Comparison of ENCODE assay signal across 16 cellular contexts in genomic region chr20:36352843-36353553, GRCh38. TPM values are rescaled to one million over a fixed set of nuclear protein-coding genes. Genes with fewer than 3 reads are reported as not detected.
A peak's percentile ranks its signal among the peaks of the same experiment; 100 is the strongest.
DNase-seq lines count a peak whose midpoint lies in the region; ATAC-seq and TF ChIP-seq lines count a peak whose summit lies in the region.
"Had no signal": no experiment of that assay in that cellular context is flagged by ENCODE, and none has a peak within 500 bp of the region (broad histone marks: within the 10 kb centered on the region; RNA-seq: fewer than 3 reads in every experiment).

No MANE protein-coding gene starts in this region.

- no peak overlapping the region for H3K4me3 Mint-ChIP-seq in GM23338
- no peak overlapping the region for H3K4me3 Mint-ChIP-seq in endothelial cell (ENCODE audit: unreplicated experiment)
- no peak overlapping the region for H3K4me3 Mint-ChIP-seq in neural progenitor cell
- H3K4me3 Mint-ChIP-seq: CD14-positive monocyte had no signal

- BruUV-seq in PC-3 (replicated peaks; lab: Mats Ljungman, UMichigan) (no TSS peak), OCI-LY7 (replicated peaks; lab: Mats Ljungman, UMichigan) (no TSS peak)

- no peaks in the 10 kb centered on the region for H3K27me3 ChIP-seq in GM23338 (ENCODE audit: insufficient read depth)
- H3K27me3 ChIP-seq in PC-3 (ENCODE audit: low read length): no peaks in the 10 kb centered on the region
- no peaks in the 10 kb centered on the region for H3K27me3 ChIP-seq in neural progenitor cell
- H3K27me3 ChIP-seq: Peyer's patch had no signal

- intact Hi-C loops in PC-3 (cut with micrococcal nuclease) (no loop called here), OCI-LY7 (cut with micrococcal nuclease; ENCODE audit: unreplicated experiment) (no loop called here)

- H4K20me1 ChIP-seq in GM23338 (replicated peaks; ENCODE audit: insufficient read depth) (peaks cover under 1% of the 10 kb centered on the region; the same call in 1 of the 2 replicates), PC-3 (ENCODE audit: low read length) (no peaks in the 10 kb centered on the region), neural progenitor cell (ENCODE audit: low read depth) (no peaks in the 10 kb centered on the region), OCI-LY7 (ENCODE audit: insufficient read depth, low read length) (no peaks in the 10 kb centered on the region)

- no peak overlapping the region for H3K27ac ChIP-seq in GM23338 (ENCODE audit: low read depth)
- H3K27ac ChIP-seq in PC-3 (ENCODE audit: low read length): no peak overlapping the region
- no peak overlapping the region for H3K27ac ChIP-seq in neural progenitor cell
- H3K27ac ChIP-seq in OCI-LY7 (ENCODE audit: low read depth, low read length, poor library complexity, severe bottlenecking): no peak overlapping the region
- H3K27ac ChIP-seq: HL-60, Peyer's patch had no signal

- H3K9me2 ChIP-seq in GM23338 (ENCODE audit: insufficient read depth): no peaks in the 10 kb centered on the region
- H3K9me2 ChIP-seq in PC-3 (replicated peaks; ENCODE audit: low read length): no peaks in the 10 kb centered on the region
- no peaks in the 10 kb centered on the region for H3K9me2 ChIP-seq in OCI-LY7 (ENCODE audit: insufficient read depth, low read length)

- CTCF ChIA-PET in PC-3 (lab: Charles Lee): no interaction called here
- CTCF ChIA-PET in OCI-LY7 (lab: Charles Lee; ENCODE audit: unreplicated experiment): no interaction called here

- H3K27me3 Mint-ChIP-seq in GM23338 (ENCODE audit: insufficient read depth, low read depth, poor library complexity): peaks cover 13% of the 10 kb centered on the region
- peaks cover 8% of the 10 kb centered on the region for H3K27me3 Mint-ChIP-seq in endothelial cell (ENCODE audit: unreplicated experiment)
- peaks cover 11% of the 10 kb centered on the region for H3K27me3 Mint-ChIP-seq in neural progenitor cell (ENCODE audit: insufficient read depth, low read depth)

- H3K9ac ChIP-seq in PC-3 (ENCODE audit: low read length): no peak overlapping the region
- H3K9ac ChIP-seq in neural progenitor cell: no peak overlapping the region

- ATAC-seq in GM23338: peak; percentile 59
- peak; percentile 27; the same call in 1 of the 2 replicates for ATAC-seq in PC-3

- peak overlapping the region; percentile 26; the same call in 1 of the 2 replicates for H3K27ac Mint-ChIP-seq in GM23338
- H3K27ac Mint-ChIP-seq in endothelial cell (ENCODE audit: unreplicated experiment): peak overlapping the region; percentile 59
- H3K27ac Mint-ChIP-seq in neural progenitor cell: no peak overlapping the region
- H3K27ac Mint-ChIP-seq: CD14-positive monocyte had no signal

- DNase-seq in GM23338 (ENCODE audit: low spot score): no peak
- no peak for DNase-seq in PC-3
- no peak for DNase-seq in endothelial cell (ENCODE audit: low spot score)
- DNase-seq in neural progenitor cell (ENCODE audit: low spot score): peak; percentile 24
- no peak for DNase-seq in NOMO-1 treated with dmso at 0.1 percent for 144 hours (lab: John Stamatoyannopoulos, UW; ENCODE audit: unreplicated experiment)
- no peak for DNase-seq in NCI-H2107 (lab: John Stamatoyannopoulos, UW)
- no peak for DNase-seq in activated CD4-positive, alpha-beta T cell treated with anti-CD3 and anti-CD28 coated beads, Interleukin-2, amount 50 U/mL, for 1 hour
- no peak for DNase-seq in OCI-LY7 (ENCODE audit: low spot score)
- DNase-seq: KBM-7, NCI-H1436, NCI-H2029 treated with DMSO at 0.1 percent for 48 hours, NCI-H510A treated with DMSO at 0.1 percent for 48 hours, SHP77 treated with DMSO at 0.1 percent for 48 hours had no signal

- H3K4me2 ChIP-seq in GM23338: no peak overlapping the region
- H3K4me2 ChIP-seq in PC-3 (ENCODE audit: low read length): no peak overlapping the region
- H3K4me2 ChIP-seq in neural progenitor cell: no peak overlapping the region
- no peak overlapping the region for H3K4me2 ChIP-seq in OCI-LY7 (ENCODE audit: low read length)

- TF ChIP-seq CTCF in GM23338 (conservative IDR thresholded peaks at IDR 0.05; ENCODE audit: low read depth in 2 of 2): no peak
- no peak for TF ChIP-seq CTCF in PC-3 (conservative IDR thresholded peaks at IDR 0.05; ENCODE audit: low read depth, low read length)
- no peak for TF ChIP-seq CTCF in endothelial cell (IDR thresholded peaks at IDR 0.05; ENCODE audit: unreplicated experiment)
- no peak for TF ChIP-seq CTCF in neural progenitor cell (IDR thresholded peaks at IDR 0.05)
- no peak for TF ChIP-seq CTCF in OCI-LY7 (conservative IDR thresholded peaks at IDR 0.05; ENCODE audit: low read length)

- no peaks in the 10 kb centered on the region for H3K36me3 ChIP-seq in GM23338 (ENCODE audit: insufficient read depth)
- H3K36me3 ChIP-seq in PC-3 (ENCODE audit: low read depth, low read length): no peaks in the 10 kb centered on the region
- H3K36me3 ChIP-seq in neural progenitor cell: no peaks in the 10 kb centered on the region
- no peaks in the 10 kb centered on the region for H3K36me3 ChIP-seq in OCI-LY7 (ENCODE audit: insufficient read depth, low read length)
- H3K36me3 ChIP-seq: Peyer's patch had no signal

- H2AFZ ChIP-seq in GM23338: no peak overlapping the region
- no peak overlapping the region for H2AFZ ChIP-seq in PC-3 (ENCODE audit: low read length)
- no peak overlapping the region for H2AFZ ChIP-seq in neural progenitor cell (replicated peaks)
- H2AFZ ChIP-seq in OCI-LY7 (ENCODE audit: low read length): no peak overlapping the region

- H3K4me1 Mint-ChIP-seq in GM23338 (peaks cover 14% of the 10 kb centered on the region), endothelial cell (ENCODE audit: unreplicated experiment) (peaks cover 22% of the 10 kb centered on the region), neural progenitor cell (peaks cover 18% of the 10 kb centered on the region)
- H3K4me1 Mint-ChIP-seq: CD14-positive monocyte had no signal

- H3K4me1 ChIP-seq in GM23338 (ENCODE audit: insufficient read depth): no peaks in the 10 kb centered on the region
- H3K4me1 ChIP-seq in PC-3 (ENCODE audit: insufficient read depth, low read length): peaks cover 10% of the 10 kb centered on the region; the same call in 1 of the 2 replicates
- H3K4me1 ChIP-seq in neural progenitor cell: peaks cover 7% of the 10 kb centered on the region
- H3K4me1 ChIP-seq in OCI-LY7 (ENCODE audit: insufficient read depth, low read length, poor library complexity, severe bottlenecking): no peaks in the 10 kb centered on the region
- H3K4me1 ChIP-seq: Peyer's patch had no signal

- H3F3A ChIP-seq in GM23338 (replicated peaks; ENCODE audit: low read depth): no peaks in the 10 kb centered on the region
- no peaks in the 10 kb centered on the region for H3F3A ChIP-seq in PC-3 (ENCODE audit: low read length, unreplicated experiment)
- no peaks in the 10 kb centered on the region for H3F3A ChIP-seq in neural progenitor cell (ENCODE audit: low read depth)

- H3K79me2 ChIP-seq in GM23338 (replicated peaks; ENCODE audit: insufficient read depth): no peaks in the 10 kb centered on the region
- H3K79me2 ChIP-seq in PC-3 (ENCODE audit: low read length): no peaks in the 10 kb centered on the region
- H3K79me2 ChIP-seq in neural progenitor cell (ENCODE audit: low read depth): no peaks in the 10 kb centered on the region
- no peaks in the 10 kb centered on the region for H3K79me2 ChIP-seq in OCI-LY7 (ENCODE audit: insufficient read depth, low read depth, low read length)

- H3K4me3 ChIP-seq in GM23338 (no peak overlapping the region), PC-3 (ENCODE audit: low read length) (no peak overlapping the region), neural progenitor cell (no peak overlapping the region), OCI-LY7 (ENCODE audit: low read depth, low read length, poor library complexity, severe bottlenecking) (no peak overlapping the region)
- H3K4me3 ChIP-seq: Peyer's patch had no signal

- POLR2A ChIA-PET in PC-3 (lab: Charles Lee; ENCODE audit: unreplicated experiment): no interaction called here
- POLR2A ChIA-PET in OCI-LY7 (lab: Charles Lee): interaction anchor here (0.6 kb wide), 2 partner anchors 385 to 1495 kb away, joined by 3 to 4 read pairs; no protein-coding TSS in a partner anchor

- no peaks in the 10 kb centered on the region for H3K9me3 ChIP-seq in PC-3 (ENCODE audit: low read length)
- no peaks in the 10 kb centered on the region for H3K9me3 ChIP-seq in neural progenitor cell (ENCODE audit: low read depth)
- no peaks in the 10 kb centered on the region for H3K9me3 ChIP-seq in OCI-LY7 (ENCODE audit: low read length)
- H3K9me3 ChIP-seq: Peyer's patch had no signal

- H3K9me3 Mint-ChIP-seq in GM23338 (no peaks in the 10 kb centered on the region; the same call in 2 of the 3 replicates), endothelial cell (ENCODE audit: unreplicated experiment) (no peaks in the 10 kb centered on the region), neural progenitor cell (no peaks in the 10 kb centered on the region)

- H3K36me3 Mint-ChIP-seq in GM23338 (ENCODE audit: low read depth): no peaks in the 10 kb centered on the region
- no peaks in the 10 kb centered on the region for H3K36me3 Mint-ChIP-seq in endothelial cell (ENCODE audit: low read depth, unreplicated experiment)
- no peaks in the 10 kb centered on the region for H3K36me3 Mint-ChIP-seq in neural progenitor cell
- H3K36me3 Mint-ChIP-seq: CD14-positive monocyte had no signal

TF ChIP-seq in GM23338, 12 proteins besides CTCF, POLR2A, EP300 and RAD21 (continues in another document):
- TF ChIP-seq ZNF114 (CRISPR knock-in tag; IDR thresholded peaks at IDR 0.05) (no peak), JUNB (IDR thresholded peaks at IDR 0.05; ENCODE audit: unreplicated experiment) (no peak), CREB1 (CRISPR knock-in tag; IDR thresholded peaks at IDR 0.05; ENCODE audit: low read depth) (no peak), EZH2 (IDR thresholded peaks at IDR 0.05; ENCODE audit: low read depth, unreplicated experiment) (no peak)

RNA-seq across cellular contexts. Expression of gene DLGAP4, which starts 46.9 kb away (rescaled TPM):
- 34.9 and 46.1 TPM in 2 replicates for total RNA-seq in GM23338 (2014; rRNA removed; shearing (Covaris generic))
- polyA plus RNA-seq in GM23338 (2016; fragmentation: Nextera tagmentation; extraction: Ambion mirVana): 46.8 and 52.2 TPM in 2 replicates
- total RNA-seq in PC-3 (2014; rRNA removed) (21.0 and 27.9 TPM in 2 replicates), endothelial cell (ENCODE audit: unreplicated experiment) (172 TPM), neural progenitor cell (ENCODE audit: low replicate concordance) (21.7 and 74.5 TPM in 2 replicates), OCI-LY7 (2022) (41.6 and 49.9 TPM in 2 replicates)
- 7.7 and 17.8 TPM in 2 replicates for total RNA-seq in OCI-LY7 (2014; rRNA removed; shearing (Covaris generic))
